In genomic region chr18:3412528-3412927, GRCh38 we compare ENCODE assay signal across 2 cellular contexts.
A peak's percentile ranks its signal among the peaks of the same experiment; 100 is the strongest.
TF ChIP-seq lines count a peak whose summit lies in the region.

No MANE protein-coding gene starts in this region.

TF ChIP-seq in SK-N-SH, 30 proteins besides CTCF, POLR2A, EP300 and RAD21:
- TF ChIP-seq FOSL2 (IDR thresholded peaks at IDR 0.05; ENCODE audit: borderline replicate concordance, low read depth) = peak; percentile 7; the same call in 1 of the 2 replicates

TF ChIP-seq in GM12878, 131 proteins besides CTCF, POLR2A, EP300 and RAD21:
- TF ChIP-seq RUNX3 (IDR thresholded peaks at IDR 0.05; ENCODE audit: low read length) = 0 out of 2 replicates have a peak, but pooled peaks have one; percentile 23
TF ChIP-seq in GM12878: peak in this region for 1; not testable (repeated sequence) for 130.
